12 cellular contexts compared by ENCODE assay signal in the genomic region with DNA sequence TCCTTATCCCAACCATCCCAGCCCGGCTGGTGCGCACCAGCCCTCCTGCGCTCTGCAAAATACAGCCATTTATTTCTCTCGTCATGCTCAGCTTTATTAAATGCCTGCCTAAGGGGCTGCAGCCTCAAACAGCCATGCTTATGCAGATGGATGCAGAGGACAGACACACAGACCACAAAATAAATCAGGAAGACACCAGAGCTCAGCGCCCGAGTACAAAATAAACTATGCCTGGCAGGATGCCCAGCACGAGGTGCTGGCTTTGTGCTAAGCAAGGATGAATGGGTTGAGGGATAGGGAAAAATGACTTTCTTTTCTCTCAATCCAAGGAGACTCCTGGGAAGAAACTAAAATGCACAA.
DNase-seq lines count a peak whose midpoint lies in the region; ATAC-seq and TF ChIP-seq lines count a peak whose summit lies in the region.
"Had no signal": no experiment of that assay in that cellular context is flagged by ENCODE, and none has a peak within 500 bp of the region (broad histone marks: within the 10 kb centered on the region; RNA-seq: fewer than 3 reads in every experiment).

No MANE protein-coding gene starts in this region.

- TF ChIP-seq POLR2A in IMR-90 (IDR thresholded peaks at IDR 0.05; ENCODE audit: low read depth, low read length): no peak

- intact Hi-C loops in IMR-90 (cut with micrococcal nuclease): no loop called here

- H3K4me3 ChIP-seq in IMR-90 (ENCODE audit: insufficient read depth, low read depth, low read length) (no peak overlapping the region), lung (no peak overlapping the region)
- H3K4me3 ChIP-seq: HAP-1 had no signal

- no peaks in the 10 kb centered on the region for H3K9me3 ChIP-seq in IMR-90 (ENCODE audit: control insufficient read depth, insufficient read depth, low read length)
- H3K9me3 ChIP-seq in lung (ENCODE audit: control insufficient read depth in 2 of 2, insufficient read depth in 1 of 2, low read length in 1 of 2): no peaks in the 10 kb centered on the region
- H3K9me3 ChIP-seq: HAP-1 had no signal

- H3K14ac ChIP-seq in IMR-90 (replicated peaks; ENCODE audit: low read depth, low read length): no peak overlapping the region

- H3K27me3 Mint-ChIP-seq in brain: peaks cover 12% of the 10 kb centered on the region
- H3K27me3 Mint-ChIP-seq in T-helper 2 cell treated with Interferon-gamma antibody and Interleukin-4, amounts not matched to agents 5 μg/mL and 100 μg/mL, for 36 hours (ENCODE audit: low read depth): peaks cover 15% of the 10 kb centered on the region

- peak overlapping the region; percentile 78; the same call in 1 of the 2 replicates for H3K4me2 ChIP-seq in IMR-90 (ENCODE audit: low read depth, low read length)

- H3K18ac ChIP-seq in IMR-90 (ENCODE audit: low read depth, low read length): no peak overlapping the region

- H2BK20ac ChIP-seq in IMR-90 (ENCODE audit: low read depth, low read length): no peak overlapping the region

- no peak overlapping the region for H3K9ac ChIP-seq in IMR-90 (ENCODE audit: low read depth, low read length)

- in situ Hi-C loops in IMR-90 (cut with MboI; ENCODE audit: low sequenced_read_pairs): no loop called here

- no CpG with 5 or more reads among the region's 7 CpGs for WGBS in IMR-90 (ENCODE audit: extremely low coverage in 2 of 2, insufficient read length in 1 of 2), 2 experiments
- 13 to 25% methylated on average over 7 of the region's 7 CpGs for WGBS in lung, 2 donors

- H3K27me3 ChIP-seq in IMR-90 (ENCODE audit: control insufficient read depth, insufficient read depth, low read length): peaks cover 65% of the 10 kb centered on the region
- H3K27me3 ChIP-seq in lung (ENCODE audit: control insufficient read depth, insufficient read depth): no peaks in the 10 kb centered on the region

- ATAC-seq in IMR-90 (ENCODE audit: low read depth): peak; percentile 56
- ATAC-seq in lung (ENCODE audit: insufficient read depth, low FRiP score): no peak
- no peak for ATAC-seq in HG03095 (IDR thresholded peaks at IDR 0.05; ENCODE audit: unreplicated experiment)

- no peak overlapping the region for H3K4ac ChIP-seq in IMR-90 (ENCODE audit: low read depth, low read length)

- no peak for TF ChIP-seq CTCF in IMR-90 (conservative IDR thresholded peaks at IDR 0.05; ENCODE audit: low read depth, low read length)
- TF ChIP-seq CTCF in brain (conservative IDR thresholded peaks at IDR 0.05): no peak
- TF ChIP-seq CTCF in lung (IDR thresholded peaks at IDR 0.05; ENCODE audit: control extremely low read depth, extremely low read depth): no peak

- H2AK9ac ChIP-seq in IMR-90 (replicated peaks; ENCODE audit: low read depth, low read length, poor library complexity): peak overlapping the region; percentile 76

- CTCF ChIA-PET in IMR-90 (lab: Yijun Ruan, JAX): no interaction called here

- DNase-seq in A172 (ENCODE audit: low spot score): peak; percentile 44
- peak; percentile 70 for DNase-seq in IMR-90
- DNase-seq in lung (ENCODE audit: low spot score): peak; percentile 68
- DNase-seq in stimulated activated CD4-positive, alpha-beta T cell treated with anti-CD3 and anti-CD28 coated beads, Interleukin-12 subunit alpha, Interleukin-12 subunit beta, amount 100 ng/mL, for 4 hours: no peak
- DNase-seq in T-helper 2 cell treated with Interferon-gamma antibody and Interleukin-4, amounts not matched to agents 5 μg/mL and 100 μg/mL, for 36 hours (ENCODE audit: low spot score): no peak
- no peak for DNase-seq in NOMO-1 treated with dmso at 0.1 percent for 144 hours (lab: John Stamatoyannopoulos, UW; ENCODE audit: unreplicated experiment)
- DNase-seq: activated T-cell treated with anti-CD3 and anti-CD28 coated beads, Interleukin-2, amount 50 U/mL, for 24 hours; CD4-positive, CD25-positive, alpha-beta regulatory T cell; NCI-H82 had no signal

- no peak overlapping the region for H2BK15ac ChIP-seq in IMR-90 (ENCODE audit: low read depth, low read length)

- H3K27ac ChIP-seq in IMR-90 (ENCODE audit: insufficient read depth, low read length): no peak overlapping the region
- peak overlapping the region in 1 of 2 donors; percentile 57 for H3K27ac ChIP-seq in lung (ENCODE audit: low read depth in 1 of 2, low read length in 1 of 2)

- no TSS peak for BruUV-seq in IMR-90 (replicated peaks; lab: Mats Ljungman, UMichigan)

- peaks cover 54% of the 10 kb centered on the region for H3K4me1 Mint-ChIP-seq in brain
- no peaks in the 10 kb centered on the region for H3K4me1 Mint-ChIP-seq in T-helper 2 cell treated with Interferon-gamma antibody and Interleukin-4, amounts not matched to agents 5 μg/mL and 100 μg/mL, for 36 hours (ENCODE audit: low read depth)
- H3K4me1 Mint-ChIP-seq: CD4-positive, CD25-positive, alpha-beta regulatory T cell had no signal

- H4K20me1 ChIP-seq in IMR-90 (ENCODE audit: insufficient read depth, low read length): 0 out of 2 replicates have a peak, but pooled peaks cover 3% of the 10 kb centered on the region

- no peaks in the 10 kb centered on the region for H3K9me1 ChIP-seq in IMR-90 (ENCODE audit: insufficient read depth, low read length)

- H3K27ac Mint-ChIP-seq in brain: peak overlapping the region; percentile 17 to 91 (median 78)
- H3K27ac Mint-ChIP-seq in T-helper 2 cell treated with Interferon-gamma antibody and Interleukin-4, amounts not matched to agents 5 μg/mL and 100 μg/mL, for 36 hours: no peak overlapping the region
- H3K27ac Mint-ChIP-seq: activated T-cell treated with anti-CD3 and anti-CD28 coated beads, Interleukin-2, amount 50 U/mL, for 24 hours had no signal

- no peak overlapping the region for H2AK5ac ChIP-seq in IMR-90 (ENCODE audit: low read depth, low read length)

- no peak overlapping the region for H4K8ac ChIP-seq in IMR-90 (ENCODE audit: low read depth in 2 of 2, low read length in 2 of 2)

- H3K36me3 Mint-ChIP-seq in brain: no peaks in the 10 kb centered on the region
- no peaks in the 10 kb centered on the region for H3K36me3 Mint-ChIP-seq in T-helper 2 cell treated with Interferon-gamma antibody and Interleukin-4, amounts not matched to agents 5 μg/mL and 100 μg/mL, for 36 hours (ENCODE audit: low read depth)
- H3K36me3 Mint-ChIP-seq: CD4-positive, CD25-positive, alpha-beta regulatory T cell had no signal

- no peak overlapping the region for H3K56ac ChIP-seq in IMR-90 (ENCODE audit: extremely low read depth, insufficient read depth, low read length)

- peak overlapping the region; percentile 0 to 48 (median 14) for H3K4me3 Mint-ChIP-seq in brain
- no peak overlapping the region for H3K4me3 Mint-ChIP-seq in T-helper 2 cell treated with Interferon-gamma antibody and Interleukin-4, amounts not matched to agents 5 μg/mL and 100 μg/mL, for 36 hours
- H3K4me3 Mint-ChIP-seq: activated T-cell treated with anti-CD3 and anti-CD28 coated beads, Interleukin-2, amount 50 U/mL, for 24 hours; CD4-positive, CD25-positive, alpha-beta regulatory T cell had no signal

- dilution Hi-C loops in IMR-90 (cut with HindIII; ENCODE audit: low sequenced_read_pairs, unreplicated experiment): no loop called here

- no peak overlapping the region for H2BK120ac ChIP-seq in IMR-90 (ENCODE audit: low read depth, low read length)

- no peak overlapping the region for H4K5ac ChIP-seq in IMR-90 (ENCODE audit: low read depth, low read length)

- no peak for TF ChIP-seq RAD21 in IMR-90 (IDR thresholded peaks at IDR 0.05; ENCODE audit: low read length)

- no peak overlapping the region for H4K91ac ChIP-seq in IMR-90 (ENCODE audit: insufficient read depth, low read depth, low read length)

- H3K4me1 ChIP-seq in IMR-90 (ENCODE audit: control insufficient read depth, insufficient read depth, low read length) (peaks cover 18% of the 10 kb centered on the region; the same call in 1 of the 2 replicates), lung (ENCODE audit: control insufficient read depth in 2 of 2, insufficient read depth in 2 of 2, low read length in 2 of 2) (peaks cover 0 to 18% of the 10 kb centered on the region in 2 donors)

- H2AFZ ChIP-seq in IMR-90 (replicated peaks; ENCODE audit: low read length, poor library complexity): peak overlapping the region; percentile 54

- H3K23ac ChIP-seq in IMR-90 (ENCODE audit: low read depth, low read length): no peak overlapping the region

- POLR2A ChIA-PET in IMR-90 (lab: Charles Lee; ENCODE audit: unreplicated experiment): no interaction called here

- no peak overlapping the region for H2BK5ac ChIP-seq in IMR-90 (ENCODE audit: low read depth, low read length, poor library complexity, severe bottlenecking)

- no peaks in the 10 kb centered on the region for H3K36me3 ChIP-seq in IMR-90 (ENCODE audit: control insufficient read depth, insufficient read depth, low read length)
- H3K36me3 ChIP-seq in lung (ENCODE audit: control insufficient read depth in 2 of 2, insufficient read depth in 2 of 2, low read length in 2 of 2): no peaks in the 10 kb centered on the region
- H3K36me3 ChIP-seq: HAP-1 had no signal

- H3K9me3 Mint-ChIP-seq in brain: no peaks in the 10 kb centered on the region
- H3K9me3 Mint-ChIP-seq in T-helper 2 cell treated with Interferon-gamma antibody and Interleukin-4, amounts not matched to agents 5 μg/mL and 100 μg/mL, for 36 hours: no peaks in the 10 kb centered on the region
- H3K9me3 Mint-ChIP-seq: activated T-cell treated with anti-CD3 and anti-CD28 coated beads, Interleukin-2, amount 50 U/mL, for 24 hours had no signal

- no peaks in the 10 kb centered on the region for H3K79me1 ChIP-seq in IMR-90 (ENCODE audit: low read depth in 1 of 2, low read length in 2 of 2)

TF ChIP-seq in IMR-90, 13 proteins besides CTCF, POLR2A, EP300 and RAD21:
- TF ChIP-seq RFX5 (IDR thresholded peaks at IDR 0.05; ENCODE audit: low read depth, low read length) (no peak), NFE2L2 (IDR thresholded peaks at IDR 0.05; ENCODE audit: low read depth, low read length) (no peak), BHLHE40 (IDR thresholded peaks at IDR 0.05; ENCODE audit: low read depth, low read length) (peak; percentile 51; the same call in 1 of the 2 replicates), CEBPB (IDR thresholded peaks at IDR 0.05; ENCODE audit: low read depth, low read length) (no peak)

Comparison
In these comparisons a context has a peak if more than half of its experiments do, and no peak if none do; other contexts are left out.
1. DNase-seq: peak in A172 (single experiment), IMR-90 (single experiment) and lung (single experiment); none in stimulated activated CD4-positive, alpha-beta T cell treated with anti-CD3 and anti-CD28 coated beads, Interleukin-12 subunit alpha, Interleukin-12 subunit beta, amount 100 ng/mL, for 4 hours (single experiment), T-helper 2 cell treated with Interferon-gamma antibody and Interleukin-4, amounts not matched to agents 5 μg/mL and 100 μg/mL, for 36 hours (single experiment) and NOMO-1 treated with dmso at 0.1 percent for 144 hours (single experiment).